ENCODE assay signal across 8 cellular contexts in the genomic region with DNA sequence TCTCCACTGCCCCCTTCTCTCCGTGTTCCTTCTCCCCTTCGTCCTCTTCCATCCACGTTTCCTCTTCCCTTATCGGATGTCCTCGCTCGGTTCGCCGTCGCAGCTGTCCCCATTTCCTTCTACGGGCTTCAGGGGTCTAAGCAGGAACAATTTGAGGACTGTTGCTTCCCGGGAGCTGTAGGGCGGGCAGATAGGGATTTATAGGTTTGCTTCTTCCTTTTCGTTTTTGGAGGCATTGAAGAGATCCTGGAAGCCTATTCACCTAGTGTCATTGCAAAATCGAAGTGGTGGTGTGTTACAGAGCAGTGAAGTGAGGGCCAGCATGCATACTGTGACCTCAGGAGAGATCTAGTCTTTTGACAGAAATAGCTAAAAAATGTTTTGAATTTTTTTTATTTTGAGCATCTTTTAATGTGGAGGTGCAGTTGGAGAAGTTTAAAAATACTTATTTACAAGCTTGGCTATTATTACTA. TPM values are rescaled to one million over a fixed set of nuclear protein-coding genes. Genes with fewer than 3 reads are reported as not detected.
A peak's percentile ranks its signal among the peaks of the same experiment; 100 is the strongest.
DNase-seq lines count a peak whose midpoint lies in the region; ATAC-seq and TF ChIP-seq lines count a peak whose summit lies in the region.

No MANE protein-coding gene starts in this region.

- H3K27ac ChIP-seq in SK-N-MC (no peak overlapping the region), mucosa of rectum (ENCODE audit: low read depth in 2 of 2, low read length in 2 of 2) (peak overlapping the region; percentile 81 to 84)

- H3K4me1 Mint-ChIP-seq in activated naive CD4-positive, alpha-beta T cell treated with anti-CD3 and anti-CD28 coated beads, Interleukin-2, amount 10 ng/mL, durations not matched to agents 7 days and 5 days = peaks cover 39% of the 10 kb centered on the region
- H3K4me1 Mint-ChIP-seq in endothelial cell (ENCODE audit: unreplicated experiment) = peaks cover 25% of the 10 kb centered on the region

- H3K27me3 Mint-ChIP-seq in activated naive CD4-positive, alpha-beta T cell treated with anti-CD3 and anti-CD28 coated beads, Interleukin-2, amount 10 ng/mL, durations not matched to agents 7 days and 5 days = peaks cover 16% of the 10 kb centered on the region
- H3K27me3 Mint-ChIP-seq in endothelial cell (ENCODE audit: unreplicated experiment) = peaks cover 3% of the 10 kb centered on the region

- H3K27me3 ChIP-seq in mucosa of rectum (ENCODE audit: control insufficient read depth in 2 of 2, insufficient read depth in 2 of 2, low read length in 2 of 2) = no peaks in the 10 kb centered on the region

- CTCF ChIA-PET in activated naive CD4-positive, alpha-beta T cell treated with anti-CD3 and anti-CD28 coated beads, Interleukin-2, amount 10 ng/mL, durations not matched to agents 7 days and 5 days (lab: Charles Lee) = interaction anchor here (0.6 kb wide), 1 partner anchor 98 kb away, joined by 3 read pairs; no protein-coding TSS in a partner anchor

- H3K9ac ChIP-seq in SK-N-MC (ENCODE audit: insufficient read length) (peak overlapping the region; percentile 84), mucosa of rectum (ENCODE audit: low read depth in 1 of 2, low read length in 2 of 2) (peak overlapping the region; percentile 85 to 89)

- peaks cover 5% of the 10 kb centered on the region for H3K36me3 Mint-ChIP-seq in activated naive CD4-positive, alpha-beta T cell treated with anti-CD3 and anti-CD28 coated beads, Interleukin-2, amount 10 ng/mL, durations not matched to agents 7 days and 5 days
- peaks cover 7% of the 10 kb centered on the region for H3K36me3 Mint-ChIP-seq in endothelial cell (ENCODE audit: low read depth, unreplicated experiment)

- H3K9me3 Mint-ChIP-seq in activated naive CD4-positive, alpha-beta T cell treated with anti-CD3 and anti-CD28 coated beads, Interleukin-2, amount 10 ng/mL, durations not matched to agents 7 days and 5 days = no peaks in the 10 kb centered on the region
- H3K9me3 Mint-ChIP-seq in endothelial cell (ENCODE audit: unreplicated experiment) = no peaks in the 10 kb centered on the region

- H3K27ac Mint-ChIP-seq in activated naive CD4-positive, alpha-beta T cell treated with anti-CD3 and anti-CD28 coated beads, Interleukin-2, amount 10 ng/mL, durations not matched to agents 7 days and 5 days = peak overlapping the region; percentile 81
- peak overlapping the region; percentile 95 for H3K27ac Mint-ChIP-seq in endothelial cell (ENCODE audit: unreplicated experiment)

- H3K9me3 ChIP-seq in SK-N-MC (ENCODE audit: low read depth, low read length) (no peaks in the 10 kb centered on the region), mucosa of rectum (ENCODE audit: control insufficient read depth in 2 of 2, low read length in 2 of 2) (no peaks in the 10 kb centered on the region)

- DNase-seq in activated naive CD4-positive, alpha-beta T cell treated with anti-CD3 and anti-CD28 coated beads, Interleukin-2, amount 10 ng/mL, durations not matched to agents 7 days and 5 days = peak; percentile 25
- DNase-seq in activated naive CD4-positive, alpha-beta T cell treated with Interleukin-2 at 50 U/mL for 16 hours = no peak
- DNase-seq in SK-N-MC (ENCODE audit: low read depth, low spot score) = no peak
- peak; percentile 11 for DNase-seq in endothelial cell (ENCODE audit: low spot score)
- no peak for DNase-seq in NCI-H524 treated with DMSO at 0.1 percent for 48 hours (lab: John Stamatoyannopoulos, UW)

- H3K4me1 ChIP-seq in mucosa of rectum (ENCODE audit: control insufficient read depth in 2 of 2, insufficient read depth in 2 of 2, low read length in 2 of 2) = peaks cover 4 to 12% of the 10 kb centered on the region in 2 donors

- peak overlapping the region; percentile 89 for H3K4me3 Mint-ChIP-seq in activated naive CD4-positive, alpha-beta T cell treated with anti-CD3 and anti-CD28 coated beads, Interleukin-2, amount 10 ng/mL, durations not matched to agents 7 days and 5 days
- peak overlapping the region; percentile 99 for H3K4me3 Mint-ChIP-seq in endothelial cell (ENCODE audit: unreplicated experiment)

- H3K4me3 ChIP-seq in SK-N-MC (peak overlapping the region; percentile 78), mucosa of rectum (ENCODE audit: low read length in 2 of 2) (peak overlapping the region; percentile 75 to 95)

- ATAC-seq in HG03442 (IDR thresholded peaks at IDR 0.05; ENCODE audit: unreplicated experiment) = no peak
- no peak for ATAC-seq in GM18907 (IDR thresholded peaks at IDR 0.05; ENCODE audit: unreplicated experiment)

- no peaks in the 10 kb centered on the region for H3K36me3 ChIP-seq in SK-N-MC (ENCODE audit: insufficient read depth, low read length)
- H3K36me3 ChIP-seq in mucosa of rectum (ENCODE audit: control insufficient read depth in 2 of 2, insufficient read depth in 2 of 2, low read length in 2 of 2) = peaks cover 0 to 3% of the 10 kb centered on the region in 2 donors

- no peak for TF ChIP-seq CTCF in endothelial cell (IDR thresholded peaks at IDR 0.05; ENCODE audit: unreplicated experiment)

RNA-seq across cellular contexts. Expression of a gene that starts 0.9 kb away (rescaled TPM):
- total RNA-seq in endothelial cell (ENCODE audit: unreplicated experiment) = 39.0 TPM

RNA-seq across cellular contexts. Expression of a gene that starts 29.0 kb away (rescaled TPM):
- total RNA-seq in endothelial cell (ENCODE audit: unreplicated experiment) = 14.4 TPM

Comparison
In these comparisons a context has a peak if more than half of its experiments do, and no peak if none do; other contexts are left out.
1. DNase-seq: peak in activated naive CD4-positive, alpha-beta T cell treated with anti-CD3 and anti-CD28 coated beads, Interleukin-2, amount 10 ng/mL, durations not matched to agents 7 days and 5 days (single experiment) and endothelial cell (single experiment); none in activated naive CD4-positive, alpha-beta T cell treated with Interleukin-2 at 50 U/mL for 16 hours (single experiment), SK-N-MC (single experiment) and NCI-H524 treated with DMSO at 0.1 percent for 48 hours (single experiment).